Comparison of ENCODE assay signal across 1 cellular context in the genomic region with DNA sequence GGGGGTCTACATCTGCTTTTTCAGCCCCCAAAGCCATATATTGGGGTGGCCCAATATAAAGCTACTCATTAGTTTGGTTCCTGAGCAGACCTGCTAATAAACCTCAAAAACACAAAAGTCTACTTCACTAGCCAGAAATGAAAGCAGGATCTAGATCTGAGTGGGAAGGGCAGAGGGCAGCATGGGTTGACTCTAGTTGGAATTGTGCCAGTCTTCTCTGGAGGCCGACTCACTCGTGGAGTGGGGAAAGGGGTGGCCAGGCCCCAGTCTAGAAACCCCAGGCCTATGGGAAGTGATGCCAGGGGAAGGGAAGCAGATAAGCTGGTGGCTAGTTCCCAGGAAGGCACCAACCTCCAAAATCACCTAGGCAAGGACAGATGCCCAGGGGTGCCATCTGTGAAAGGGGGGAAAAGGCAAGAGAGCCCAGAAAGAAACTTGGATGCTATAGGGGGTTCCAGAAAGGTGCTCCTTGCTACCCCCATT.
TF ChIP-seq lines count a peak whose summit lies in the region.

No MANE protein-coding gene starts in this region.

TF ChIP-seq in GM23338, 12 proteins besides CTCF, POLR2A, EP300 and RAD21:
- TF ChIP-seq, protein P1, sequence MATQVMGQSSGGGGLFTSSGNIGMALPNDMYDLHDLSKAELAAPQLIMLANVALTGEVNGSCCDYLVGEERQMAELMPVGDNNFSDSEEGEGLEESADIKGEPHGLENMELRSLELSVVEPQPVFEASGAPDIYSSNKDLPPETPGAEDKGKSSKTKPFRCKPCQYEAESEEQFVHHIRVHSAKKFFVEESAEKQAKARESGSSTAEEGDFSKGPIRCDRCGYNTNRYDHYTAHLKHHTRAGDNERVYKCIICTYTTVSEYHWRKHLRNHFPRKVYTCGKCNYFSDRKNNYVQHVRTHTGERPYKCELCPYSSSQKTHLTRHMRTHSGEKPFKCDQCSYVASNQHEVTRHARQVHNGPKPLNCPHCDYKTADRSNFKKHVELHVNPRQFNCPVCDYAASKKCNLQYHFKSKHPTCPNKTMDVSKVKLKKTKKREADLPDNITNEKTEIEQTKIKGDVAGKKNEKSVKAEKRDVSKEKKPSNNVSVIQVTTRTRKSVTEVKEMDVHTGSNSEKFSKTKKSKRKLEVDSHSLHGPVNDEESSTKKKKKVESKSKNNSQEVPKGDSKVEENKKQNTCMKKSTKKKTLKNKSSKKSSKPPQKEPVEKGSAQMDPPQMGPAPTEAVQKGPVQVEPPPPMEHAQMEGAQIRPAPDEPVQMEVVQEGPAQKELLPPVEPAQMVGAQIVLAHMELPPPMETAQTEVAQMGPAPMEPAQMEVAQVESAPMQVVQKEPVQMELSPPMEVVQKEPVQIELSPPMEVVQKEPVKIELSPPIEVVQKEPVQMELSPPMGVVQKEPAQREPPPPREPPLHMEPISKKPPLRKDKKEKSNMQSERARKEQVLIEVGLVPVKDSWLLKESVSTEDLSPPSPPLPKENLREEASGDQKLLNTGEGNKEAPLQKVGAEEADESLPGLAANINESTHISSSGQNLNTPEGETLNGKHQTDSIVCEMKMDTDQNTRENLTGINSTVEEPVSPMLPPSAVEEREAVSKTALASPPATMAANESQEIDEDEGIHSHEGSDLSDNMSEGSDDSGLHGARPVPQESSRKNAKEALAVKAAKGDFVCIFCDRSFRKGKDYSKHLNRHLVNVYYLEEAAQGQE (IDR thresholded peaks at IDR 0.05; ENCODE audit: unreplicated experiment), result no peak
- no peak for TF ChIP-seq POLR2AphosphoS5 (IDR thresholded peaks at IDR 0.05; ENCODE audit: low read depth)
- no peak for TF ChIP-seq CREB1 (CRISPR knock-in tag; IDR thresholded peaks at IDR 0.05; ENCODE audit: low read depth)
- TF ChIP-seq ZNF331 (CRISPR knock-in tag; IDR thresholded peaks at IDR 0.05; ENCODE audit: low read depth), result no peak
- TF ChIP-seq STAT1 (IDR thresholded peaks at IDR 0.05; ENCODE audit: unreplicated experiment), result no peak
- no peak for TF ChIP-seq ZNF114 (CRISPR knock-in tag; IDR thresholded peaks at IDR 0.05)
- no peak for TF ChIP-seq NANOG (IDR thresholded peaks at IDR 0.05; ENCODE audit: borderline replicate concordance)
- TF ChIP-seq, protein P2, sequence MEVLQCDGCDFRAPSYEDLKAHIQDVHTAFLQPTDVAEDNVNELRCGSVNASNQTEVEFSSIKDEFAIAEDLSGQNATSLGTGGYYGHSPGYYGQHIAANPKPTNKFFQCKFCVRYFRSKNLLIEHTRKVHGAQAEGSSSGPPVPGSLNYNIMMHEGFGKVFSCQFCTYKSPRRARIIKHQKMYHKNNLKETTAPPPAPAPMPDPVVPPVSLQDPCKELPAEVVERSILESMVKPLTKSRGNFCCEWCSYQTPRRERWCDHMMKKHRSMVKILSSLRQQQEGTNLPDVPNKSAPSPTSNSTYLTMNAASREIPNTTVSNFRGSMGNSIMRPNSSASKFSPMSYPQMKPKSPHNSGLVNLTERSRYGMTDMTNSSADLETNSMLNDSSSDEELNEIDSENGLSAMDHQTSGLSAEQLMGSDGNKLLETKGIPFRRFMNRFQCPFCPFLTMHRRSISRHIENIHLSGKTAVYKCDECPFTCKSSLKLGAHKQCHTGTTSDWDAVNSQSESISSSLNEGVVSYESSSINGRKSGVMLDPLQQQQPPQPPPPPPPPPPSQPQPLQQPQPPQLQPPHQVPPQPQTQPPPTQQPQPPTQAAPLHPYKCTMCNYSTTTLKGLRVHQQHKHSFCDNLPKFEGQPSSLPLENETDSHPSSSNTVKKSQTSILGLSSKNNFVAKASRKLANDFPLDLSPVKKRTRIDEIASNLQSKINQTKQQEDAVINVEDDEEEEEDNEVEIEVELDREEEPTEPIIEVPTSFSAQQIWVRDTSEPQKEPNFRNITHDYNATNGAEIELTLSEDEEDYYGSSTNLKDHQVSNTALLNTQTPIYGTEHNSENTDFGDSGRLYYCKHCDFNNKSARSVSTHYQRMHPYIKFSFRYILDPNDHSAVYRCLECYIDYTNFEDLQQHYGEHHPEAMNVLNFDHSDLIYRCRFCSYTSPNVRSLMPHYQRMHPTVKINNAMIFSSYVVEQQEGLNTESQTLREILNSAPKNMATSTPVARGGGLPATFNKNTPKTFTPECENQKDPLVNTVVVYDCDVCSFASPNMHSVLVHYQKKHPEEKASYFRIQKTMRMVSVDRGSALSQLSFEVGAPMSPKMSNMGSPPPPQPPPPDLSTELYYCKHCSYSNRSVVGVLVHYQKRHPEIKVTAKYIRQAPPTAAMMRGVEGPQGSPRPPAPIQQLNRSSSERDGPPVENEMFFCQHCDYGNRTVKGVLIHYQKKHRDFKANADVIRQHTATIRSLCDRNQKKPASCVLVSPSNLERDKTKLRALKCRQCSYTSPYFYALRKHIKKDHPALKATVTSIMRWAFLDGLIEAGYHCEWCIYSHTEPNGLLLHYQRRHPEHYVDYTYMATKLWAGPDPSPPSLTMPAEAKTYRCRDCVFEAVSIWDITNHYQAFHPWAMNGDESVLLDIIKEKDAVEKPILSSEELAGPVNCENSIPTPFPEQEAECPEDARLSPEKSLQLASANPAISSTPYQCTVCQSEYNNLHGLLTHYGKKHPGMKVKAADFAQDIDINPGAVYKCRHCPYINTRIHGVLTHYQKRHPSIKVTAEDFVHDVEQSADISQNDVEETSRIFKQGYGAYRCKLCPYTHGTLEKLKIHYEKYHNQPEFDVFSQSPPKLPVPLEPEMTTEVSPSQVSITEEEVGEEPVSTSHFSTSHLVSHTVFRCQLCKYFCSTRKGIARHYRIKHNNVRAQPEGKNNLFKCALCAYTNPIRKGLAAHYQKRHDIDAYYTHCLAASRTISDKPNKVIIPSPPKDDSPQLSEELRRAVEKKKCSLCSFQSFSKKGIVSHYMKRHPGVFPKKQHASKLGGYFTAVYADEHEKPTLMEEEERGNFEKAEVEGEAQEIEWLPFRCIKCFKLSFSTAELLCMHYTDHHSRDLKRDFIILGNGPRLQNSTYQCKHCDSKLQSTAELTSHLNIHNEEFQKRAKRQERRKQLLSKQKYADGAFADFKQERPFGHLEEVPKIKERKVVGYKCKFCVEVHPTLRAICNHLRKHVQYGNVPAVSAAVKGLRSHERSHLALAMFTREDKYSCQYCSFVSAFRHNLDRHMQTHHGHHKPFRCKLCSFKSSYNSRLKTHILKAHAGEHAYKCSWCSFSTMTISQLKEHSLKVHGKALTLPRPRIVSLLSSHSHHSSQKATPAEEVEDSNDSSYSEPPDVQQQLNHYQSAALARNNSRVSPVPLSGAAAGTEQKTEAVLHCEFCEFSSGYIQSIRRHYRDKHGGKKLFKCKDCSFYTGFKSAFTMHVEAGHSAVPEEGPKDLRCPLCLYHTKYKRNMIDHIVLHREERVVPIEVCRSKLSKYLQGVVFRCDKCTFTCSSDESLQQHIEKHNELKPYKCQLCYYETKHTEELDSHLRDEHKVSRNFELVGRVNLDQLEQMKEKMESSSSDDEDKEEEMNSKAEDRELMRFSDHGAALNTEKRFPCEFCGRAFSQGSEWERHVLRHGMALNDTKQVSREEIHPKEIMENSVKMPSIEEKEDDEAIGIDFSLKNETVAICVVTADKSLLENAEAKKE (CRISPR knock-in tag; IDR thresholded peaks at IDR 0.05), result no peak
- TF ChIP-seq JUNB (IDR thresholded peaks at IDR 0.05; ENCODE audit: unreplicated experiment), result no peak
